In the genomic region with DNA sequence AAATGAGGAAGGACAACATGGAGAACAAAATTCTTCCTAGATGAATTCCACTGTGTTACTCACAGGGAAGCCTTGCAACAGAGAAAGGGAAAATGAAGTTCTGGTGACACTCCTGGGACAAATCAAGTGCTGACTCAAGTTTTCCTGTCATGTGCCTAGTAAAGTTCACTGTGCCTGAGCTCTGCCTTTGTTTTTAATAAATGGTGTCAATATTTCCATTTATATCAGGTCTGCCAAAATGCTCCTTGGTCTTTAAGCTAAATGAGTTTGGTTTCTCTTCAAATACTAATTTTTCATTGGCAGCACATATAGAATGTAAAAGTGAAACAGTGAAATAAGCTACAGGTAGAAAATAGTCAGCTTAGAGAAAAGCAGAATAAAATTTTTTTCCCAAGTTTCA, we compare ENCODE assay signal across 9 cellular contexts. TPM values are rescaled to one million over a fixed set of nuclear protein-coding genes. Genes with fewer than 3 reads are reported as not detected.
DNase-seq lines count a peak whose midpoint lies in the region; ATAC-seq and TF ChIP-seq lines count a peak whose summit lies in the region.
"Had no signal": no experiment of that assay in that cellular context is flagged by ENCODE, and none has a peak within 500 bp of the region (broad histone marks: within the 10 kb centered on the region; RNA-seq: fewer than 3 reads in every experiment).

No MANE protein-coding gene starts in this region.

- peak overlapping the region; percentile 74 to 94 (median 76) for H3K27ac ChIP-seq in adrenal gland
- peak overlapping the region; percentile 3 to 87 (median 72) for H3K27ac ChIP-seq in heart left ventricle
- peak overlapping the region; percentile 80 to 91 (median 87) for H3K27ac ChIP-seq in gastrocnemius medialis

- ATAC-seq in heart left ventricle (peak; percentile 86 to 93 (median 92)), gastrocnemius medialis (peak; percentile 86 to 88), GM21528 (IDR thresholded peaks at IDR 0.05; ENCODE audit: low FRiP score, unreplicated experiment) (no peak), HG02981 (IDR thresholded peaks at IDR 0.05; ENCODE audit: unreplicated experiment) (no peak), GM21529 (IDR thresholded peaks at IDR 0.05; ENCODE audit: unreplicated experiment) (no peak)

- in situ Hi-C loops in gastrocnemius medialis (cut with MboI; ENCODE audit: low sequenced_read_pairs in 4 of 4) = loop anchor here (5.0 to 10.0 kb wide), 3 partner anchors 158 to 218 kb away; no protein-coding TSS in a partner anchor

- H3K36me3 ChIP-seq in adrenal gland (replicated peaks in 1 of 2) (peaks cover 0 to 37% of the 10 kb centered on the region in 2 donors), heart left ventricle (peaks cover 0 to 58% (median 42%) of the 10 kb centered on the region in 9 donors), gastrocnemius medialis (peaks cover 0 to 26% of the 10 kb centered on the region in 2 donors)

- DNase-seq in GM03348 (ENCODE audit: low spot score) (peak; percentile 52), adrenal gland (peak; percentile 51 to 80 (median 69)), heart left ventricle (peak in 1 of 5 donors; percentile 46), gastrocnemius medialis (peak; percentile 57 to 69)
- no peak for DNase-seq in activated CD4-positive, alpha-beta T cell treated with anti-CD3 and anti-CD28 coated beads, Interleukin-2, amount 50 U/mL, for 4 hours
- DNase-seq: NCI-H446 had no signal

- H3K4me1 ChIP-seq in adrenal gland (replicated peaks in 1 of 2) (peaks cover 19 to 28% of the 10 kb centered on the region in 2 donors), heart left ventricle (peaks cover 0 to 32% (median 23%) of the 10 kb centered on the region in 12 donors), gastrocnemius medialis (peaks cover 36 to 67% of the 10 kb centered on the region in 2 donors)

- H3K4me3 ChIP-seq in adrenal gland (no peak overlapping the region), heart left ventricle (no peak overlapping the region), gastrocnemius medialis (no peak overlapping the region)

- no peaks in the 10 kb centered on the region for H3K9me3 ChIP-seq in adrenal gland (replicated peaks in 1 of 3)
- H3K9me3 ChIP-seq in heart left ventricle = no peaks in the 10 kb centered on the region
- no peaks in the 10 kb centered on the region for H3K9me3 ChIP-seq in gastrocnemius medialis

- no peaks in the 10 kb centered on the region for H3K27me3 ChIP-seq in adrenal gland
- no peaks in the 10 kb centered on the region for H3K27me3 ChIP-seq in heart left ventricle
- no peaks in the 10 kb centered on the region for H3K27me3 ChIP-seq in gastrocnemius medialis

- no peak for TF ChIP-seq CTCF in adrenal gland (IDR thresholded peaks at IDR 0.05)
- no peak for TF ChIP-seq CTCF in heart left ventricle (IDR thresholded peaks at IDR 0.05)
- TF ChIP-seq CTCF in gastrocnemius medialis (IDR thresholded peaks at IDR 0.05 in 4 of 5, conservative IDR thresholded peaks at IDR 0.05 in 1 of 5) = no peak

- TF ChIP-seq POLR2A in adrenal gland (IDR thresholded peaks at IDR 0.05) (peak in 1 of 2 donors; percentile 57), heart left ventricle (IDR thresholded peaks at IDR 0.05) (no peak), gastrocnemius medialis (IDR thresholded peaks at IDR 0.05) (peak in 1 of 2 donors; percentile 40)

- intact Hi-C loops in adrenal gland (cut with DNase I) = loop anchor here in 1 of 2 donors (5.0 kb wide), 1 partner anchor 158 kb away; no protein-coding TSS in a partner anchor
- intact Hi-C loops in heart left ventricle (cut with DNase I) = loop anchor here in 5 of 10 donors (2.0 to 10.0 kb wide), 6 partner anchors 58 to 357 kb away; partner anchors contain the start of gene ATF1 (in 1 of the 5)
- intact Hi-C loops in gastrocnemius medialis (cut with DNase I; ENCODE audit: low total_unique reads) = loop anchor here (1.0 to 10.0 kb wide), 4 partner anchors 39 to 481 kb away; partner anchors contain the start of gene DIP2B

RNA-seq across cellular contexts. Expression of gene HIGD1C, which starts 33.0 kb away (rescaled TPM):
- total RNA-seq in adrenal gland = not detected
- polyA plus RNA-seq in adrenal gland = not detected
- not detected for total RNA-seq in heart left ventricle
- not detected for polyA plus RNA-seq in heart left ventricle
- not detected for total RNA-seq in gastrocnemius medialis

RNA-seq across cellular contexts. Expression of gene SLC11A2, which starts 40.9 kb away (rescaled TPM):
- total RNA-seq in adrenal gland (10 to 100 TPM; 40.6 to 82.2 (median 60.8) TPM), heart left ventricle (10 to 100 TPM; 16.3 to 45.3 (median 22.0) TPM), gastrocnemius medialis (10 to 100 TPM; 24.0 to 65.4 (median 47.0) TPM)
- polyA plus RNA-seq in adrenal gland (10 to 100 TPM; 21.7 to 33.2 (median 21.8) TPM), heart left ventricle (10 to 100 TPM in 1 of 2 donors, 1 to 10 TPM in 1; 9.1 to 18.6 TPM)

Comparison
In these comparisons a context has a peak if more than half of its experiments do, and no peak if none do; other contexts are left out.
1. DNase-seq: peak in GM03348 (single experiment), adrenal gland (7 of 7) and gastrocnemius medialis (2 of 2); none in activated CD4-positive, alpha-beta T cell treated with anti-CD3 and anti-CD28 coated beads, Interleukin-2, amount 50 U/mL, for 4 hours (0 of 2).
2. ATAC-seq: peak in heart left ventricle (4 of 4) and gastrocnemius medialis (2 of 2); none in GM21528 (single experiment), HG02981 (single experiment) and GM21529 (single experiment).
3. Peak in every context shown above with its lines, with median percentiles within 50 percentile points of each other: H3K27ac ChIP-seq.